1 cellular context compared by ENCODE assay signal in genomic region chr18:54309564-54309963, GRCh38. TPM values are rescaled to one million over a fixed set of nuclear protein-coding genes. Genes with fewer than 3 reads are reported as not detected.
"Had no signal": no experiment of that assay in that cellular context is flagged by ENCODE, and none has a peak within 500 bp of the region (broad histone marks: within the 10 kb centered on the region; RNA-seq: fewer than 3 reads in every experiment).

No MANE protein-coding gene starts in this region.

RNA-seq across cellular contexts. Expression of gene STARD6, which starts 48.1 kb away (rescaled TPM):
- total RNA-seq: G401 had no signal
